8 cellular contexts compared by ENCODE assay signal in genomic region chr18:3250237-3251107, GRCh38. TPM values are rescaled to one million over a fixed set of nuclear protein-coding genes. Genes with fewer than 3 reads are reported as not detected.
A peak's percentile ranks its signal among the peaks of the same experiment; 100 is the strongest.
DNase-seq lines count a peak whose midpoint lies in the region; ATAC-seq and TF ChIP-seq lines count a peak whose summit lies in the region.

No MANE protein-coding gene starts in this region.

- H3K4me3 ChIP-seq in adipocyte (ENCODE audit: low read length) (peak overlapping the region; percentile 99), left lung (peak overlapping the region in 1 of 2 donors; percentile 93)

- H3K27ac ChIP-seq in left lung = peak overlapping the region; percentile 57 to 63

- H3K9ac ChIP-seq in adipocyte (ENCODE audit: low read length) = peak overlapping the region; percentile 77

- peak; percentile 85 for DNase-seq in A172 (ENCODE audit: low spot score)
- peak; percentile 90 for DNase-seq in HCEC 1CT
- peak; percentile 67 for DNase-seq in adipocyte (ENCODE audit: low read depth)
- no peak for DNase-seq in left lung
- no peak for DNase-seq in COLO668 (lab: John Stamatoyannopoulos, UW; ENCODE audit: unreplicated experiment)
- DNase-seq in HK-2 (ENCODE audit: unreplicated experiment) = no peak
- DNase-seq in stimulated activated CD4-positive, alpha-beta T cell treated with anti-CD3 and anti-CD28 coated beads, Interleukin-4, amount 100 ng/mL, for 1 hour = no peak
- no peak for DNase-seq in NCI-H1048 (lab: John Stamatoyannopoulos, UW)

- H3K4me1 ChIP-seq in adipocyte (ENCODE audit: control insufficient read depth, insufficient read depth, low read length) = peaks cover 50% of the 10 kb centered on the region
- H3K4me1 ChIP-seq in left lung = peaks cover 29 to 64% of the 10 kb centered on the region in 2 donors

- H3K9me3 ChIP-seq in adipocyte (ENCODE audit: control insufficient read depth, low read length) = no peaks in the 10 kb centered on the region
- no peaks in the 10 kb centered on the region for H3K9me3 ChIP-seq in left lung

- no peak for ATAC-seq in left lung

- intact Hi-C loops in left lung (cut with DNase I) = no loop called here

- H3K36me3 ChIP-seq in adipocyte (ENCODE audit: control insufficient read depth, insufficient read depth, low read length, severe bottlenecking) = peaks cover 37% of the 10 kb centered on the region
- H3K36me3 ChIP-seq in left lung = peaks cover under 1 to 35% of the 10 kb centered on the region in 2 donors

- no peak for TF ChIP-seq CTCF in left lung (IDR thresholded peaks at IDR 0.05)

- H3K27me3 ChIP-seq in adipocyte (replicated peaks; ENCODE audit: control insufficient read depth, insufficient read depth, low read length) (no peaks in the 10 kb centered on the region), left lung (no peaks in the 10 kb centered on the region)

RNA-seq across cellular contexts. Expression of gene MYL12A, which starts 2.9 kb away (rescaled TPM):
- total RNA-seq in A172 (2014; rRNA removed; shearing (Covaris generic)) = 1,577 and 1,578 TPM in 2 replicates
- total RNA-seq in left lung = 100 to 1,000 TPM; 532 to 556 TPM

RNA-seq across cellular contexts. Expression of gene MYL12B, which starts 11.5 kb away (rescaled TPM):
- total RNA-seq in A172 (2014; rRNA removed; shearing (Covaris generic)) = 633 and 743 TPM in 2 replicates
- total RNA-seq in left lung = 100 to 1,000 TPM; 377 to 467 TPM

RNA-seq across cellular contexts. Expression of gene MYOM1, which starts 30.7 kb away (rescaled TPM):
- not detected in 2 replicates for total RNA-seq in A172 (2014; rRNA removed; shearing (Covaris generic))
- 1 to 10 TPM; 1.5 to 1.7 TPM for total RNA-seq in left lung

Comparison
In these comparisons a context has a peak if more than half of its experiments do, and no peak if none do; other contexts are left out.
1. DNase-seq: peak in A172 (single experiment), HCEC 1CT (single experiment) and adipocyte (single experiment); none in left lung (0 of 2), COLO668 (single experiment), HK-2 (single experiment), stimulated activated CD4-positive, alpha-beta T cell treated with anti-CD3 and anti-CD28 coated beads, Interleukin-4, amount 100 ng/mL, for 1 hour (single experiment) and NCI-H1048 (single experiment).